ENCODE assay signal across 13 cellular contexts in genomic region chrX:23373129-23373804, GRCh38. TPM values are rescaled to one million over a fixed set of nuclear protein-coding genes. Genes with fewer than 3 reads are reported as not detected.
DNase-seq lines count a peak whose midpoint lies in the region; ATAC-seq and TF ChIP-seq lines count a peak whose summit lies in the region.
"Had no signal": no experiment of that assay in that cellular context is flagged by ENCODE, and none has a peak within 500 bp of the region (broad histone marks: within the 10 kb centered on the region; RNA-seq: fewer than 3 reads in every experiment).

No MANE protein-coding gene starts in this region.

- no peaks in the 10 kb centered on the region for H3K4me1 ChIP-seq in A673 (ENCODE audit: insufficient read depth, low read length, poor library complexity, severe bottlenecking)
- peaks cover 0 to 2% of the 10 kb centered on the region in 2 donors for H3K4me1 ChIP-seq in lung (ENCODE audit: control insufficient read depth in 2 of 2, insufficient read depth in 2 of 2, low read length in 2 of 2)
- H3K4me1 ChIP-seq: adrenal gland had no signal

- 53 to 73% methylated on average over 5 of the region's 5 CpGs for WGBS in lung, 2 donors

- TF ChIP-seq CTCF in A673 (conservative IDR thresholded peaks at IDR 0.05; ENCODE audit: low read depth, low read length) (no peak), lung (IDR thresholded peaks at IDR 0.05; ENCODE audit: control extremely low read depth, extremely low read depth) (no peak)

- no peak overlapping the region for H3K27ac ChIP-seq in A673 (ENCODE audit: low read depth, low read length, poor library complexity, severe bottlenecking)
- no peak overlapping the region for H3K27ac ChIP-seq in lung (ENCODE audit: low read depth in 1 of 2, low read length in 1 of 2)
- H3K27ac ChIP-seq: adrenal gland, hepatocyte had no signal

- ATAC-seq in lung (ENCODE audit: insufficient read depth, low FRiP score) = peak; percentile 64
- no peak for ATAC-seq in GM18873 (IDR thresholded peaks at IDR 0.05; ENCODE audit: low FRiP score, unreplicated experiment)

- no peaks in the 10 kb centered on the region for H3K9me3 ChIP-seq in A673 (ENCODE audit: low read depth, low read length, poor library complexity, severe bottlenecking)
- peaks cover 0 to 2% of the 10 kb centered on the region in 2 donors for H3K9me3 ChIP-seq in lung (ENCODE audit: control insufficient read depth in 2 of 2, insufficient read depth in 1 of 2, low read length in 1 of 2)
- H3K9me3 ChIP-seq: adrenal gland had no signal

- H3K36me3 ChIP-seq in A673 (ENCODE audit: insufficient read depth, low read length, poor library complexity, severe bottlenecking) = no peaks in the 10 kb centered on the region
- no peaks in the 10 kb centered on the region for H3K36me3 ChIP-seq in lung (ENCODE audit: control insufficient read depth in 2 of 2, insufficient read depth in 2 of 2, low read length in 2 of 2)
- H3K36me3 ChIP-seq: adrenal gland had no signal

- H3K27me3 ChIP-seq in A673 (replicated peaks; ENCODE audit: insufficient read depth, low read depth, low read length, poor library complexity) (no peaks in the 10 kb centered on the region), lung (ENCODE audit: control insufficient read depth, insufficient read depth) (no peaks in the 10 kb centered on the region)
- H3K27me3 ChIP-seq: hepatocyte had no signal

- no peak overlapping the region for H3K4me3 ChIP-seq in A673 (ENCODE audit: low read depth, low read length, poor library complexity, severe bottlenecking)
- no peak overlapping the region for H3K4me3 ChIP-seq in lung
- H3K4me3 ChIP-seq: adrenal gland, hepatocyte had no signal

- POLR2A ChIA-PET in A673 (lab: Charles Lee; ENCODE audit: low non-redundant PET) = no interaction called here

- intact Hi-C loops in A673 (cut with micrococcal nuclease; ENCODE audit: unreplicated experiment) = no loop called here

- peak; percentile 4 for DNase-seq in A673 (ENCODE audit: low spot score)
- peak; percentile 28 for DNase-seq in M059J (ENCODE audit: low read depth)
- DNase-seq in dermis blood vessel endothelial cell = peak; percentile 11
- DNase-seq in lung (ENCODE audit: low spot score) = no peak
- no peak for DNase-seq in NCI-H2171 treated with DMSO at 0.1 percent for 48 hours (lab: John Stamatoyannopoulos, UW)
- no peak for DNase-seq in NCI-H2107 treated with DMSO at 0.1 percent for 48 hours (lab: John Stamatoyannopoulos, UW; ENCODE audit: unreplicated experiment)
- no peak for DNase-seq in activated CD4-positive, alpha-beta T cell treated with anti-CD3 and anti-CD28 coated beads, Interleukin-2, amount 50 U/mL, for 48 hours
- DNase-seq: adrenal gland, NCI-H2081 had no signal

- no TSS peak for BruUV-seq in A673 (replicated peaks; lab: Mats Ljungman, UMichigan)

- CTCF ChIA-PET in A673 (lab: Charles Lee) = no interaction called here

RNA-seq across cellular contexts. Expression of gene PTCHD1, which starts 38.6 kb away (rescaled TPM):
- total RNA-seq in A673 (2021) (0.02 TPM in 1 of 2 replicates, not detected in the other), dermis blood vessel endothelial cell (not detected in 2 replicates), lung (under 1 TPM; 0.28 to 0.48 TPM)
- total RNA-seq in M059J (2014; rRNA removed; shearing (Covaris generic)) = not detected in 2 replicates
- polyA plus RNA-seq in lung = under 1 TPM; 0.01 to 0.35 TPM
- total RNA-seq: activated CD8-positive, alpha-beta memory T cell treated with anti-CD3 and anti-CD28 coated beads for 36 hours; HT-29 had no signal

Comparison
In these comparisons a context has a peak if more than half of its experiments do, and no peak if none do; other contexts are left out.
1. DNase-seq: peak in A673 (single experiment), M059J (single experiment) and dermis blood vessel endothelial cell (single experiment); none in lung (single experiment), NCI-H2171 treated with DMSO at 0.1 percent for 48 hours (single experiment), NCI-H2107 treated with DMSO at 0.1 percent for 48 hours (single experiment) and activated CD4-positive, alpha-beta T cell treated with anti-CD3 and anti-CD28 coated beads, Interleukin-2, amount 50 U/mL, for 48 hours (0 of 2).